8 cellular contexts compared by ENCODE assay signal in the genomic region with DNA sequence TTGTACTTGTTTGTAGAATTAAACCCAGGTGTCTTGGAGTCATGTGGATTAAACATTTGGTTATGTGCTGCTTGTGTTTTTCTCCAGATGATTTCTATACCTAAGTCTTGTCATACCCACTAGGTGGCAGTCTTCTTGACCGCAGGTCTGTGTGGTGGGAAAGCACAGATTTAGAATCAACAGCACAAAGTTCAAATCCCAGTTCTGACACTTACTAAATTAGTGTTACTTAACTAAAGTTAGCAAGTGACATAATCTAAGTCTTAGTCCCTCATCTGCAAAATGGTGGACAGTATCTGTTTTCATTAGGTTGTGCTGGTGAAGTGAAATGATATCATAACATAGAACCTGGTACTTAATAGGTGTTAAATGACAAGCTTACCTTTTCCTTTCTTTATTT.
A peak's percentile ranks its signal among the peaks of the same experiment; 100 is the strongest.
DNase-seq lines count a peak whose midpoint lies in the region; ATAC-seq and TF ChIP-seq lines count a peak whose summit lies in the region.

No MANE protein-coding gene starts in this region.

- peaks cover 2 to 6% of the 10 kb centered on the region in 2 donors for H3K4me1 Mint-ChIP-seq in effector memory CD8-positive, alpha-beta T cell (ENCODE audit: low read depth in 2 of 2)
- H3K4me1 Mint-ChIP-seq in activated T-helper 2 cell treated with anti-CD3 and anti-CD28 coated beads, Interferon-gamma antibody, Interleukin-2, Interleukin-4, amounts not matched to agents 10 μg/mL and 5 μg/mL and 100 μg/mL, durations not matched to agents 14 hours and 24 hours and 36 hours (ENCODE audit: low read depth): peaks cover 20% of the 10 kb centered on the region

- no peak overlapping the region for H2AFZ ChIP-seq in neural cell (ENCODE audit: low read depth, low read length)

- H3K27me3 ChIP-seq in HL-60 (ENCODE audit: insufficient read depth, poor library complexity, severe bottlenecking): no peaks in the 10 kb centered on the region
- no peaks in the 10 kb centered on the region for H3K27me3 ChIP-seq in Peyer's patch
- H3K27me3 ChIP-seq in neural cell (ENCODE audit: insufficient read depth, low read depth, low read length): no peaks in the 10 kb centered on the region

- H3K27ac ChIP-seq in HL-60 (replicated peaks) (no peak overlapping the region), Peyer's patch (peak overlapping the region in 1 of 4 donors; percentile 31), neural cell (ENCODE audit: low read length) (no peak overlapping the region)

- H3K36me3 ChIP-seq in Peyer's patch (no peaks in the 10 kb centered on the region), neural cell (ENCODE audit: insufficient read depth, low read length) (no peaks in the 10 kb centered on the region)

- H3K4me3 Mint-ChIP-seq in effector memory CD8-positive, alpha-beta T cell: no peak overlapping the region
- no peak overlapping the region for H3K4me3 Mint-ChIP-seq in activated T-helper 2 cell treated with anti-CD3 and anti-CD28 coated beads, Interferon-gamma antibody, Interleukin-2, Interleukin-4, amounts not matched to agents 10 μg/mL and 5 μg/mL and 100 μg/mL, durations not matched to agents 14 hours and 24 hours and 36 hours (ENCODE audit: low read depth)

- no peak overlapping the region for H3K9ac ChIP-seq in neural cell (ENCODE audit: low read length)

- H4K20me1 ChIP-seq in neural cell (ENCODE audit: insufficient read depth): no peaks in the 10 kb centered on the region

- no peak for TF ChIP-seq EP300 in neural cell (conservative IDR thresholded peaks at IDR 0.05; ENCODE audit: poor library complexity, severe bottlenecking)

- H3K9me3 ChIP-seq in Peyer's patch (no peaks in the 10 kb centered on the region), neural cell (ENCODE audit: low read length) (no peaks in the 10 kb centered on the region)

- H3F3A ChIP-seq in neural cell (ENCODE audit: insufficient read depth, low read length, poor library complexity, severe bottlenecking): no peaks in the 10 kb centered on the region

- H3K9me3 Mint-ChIP-seq in effector memory CD8-positive, alpha-beta T cell: no peaks in the 10 kb centered on the region
- H3K9me3 Mint-ChIP-seq in activated T-helper 2 cell treated with anti-CD3 and anti-CD28 coated beads, Interferon-gamma antibody, Interleukin-2, Interleukin-4, amounts not matched to agents 10 μg/mL and 5 μg/mL and 100 μg/mL, durations not matched to agents 14 hours and 24 hours and 36 hours: no peaks in the 10 kb centered on the region

- H3K27ac Mint-ChIP-seq in effector memory CD8-positive, alpha-beta T cell: no peak overlapping the region
- no peak overlapping the region for H3K27ac Mint-ChIP-seq in activated T-helper 2 cell treated with anti-CD3 and anti-CD28 coated beads, Interferon-gamma antibody, Interleukin-2, Interleukin-4, amounts not matched to agents 10 μg/mL and 5 μg/mL and 100 μg/mL, durations not matched to agents 14 hours and 24 hours and 36 hours

- no peak overlapping the region for H3K4me3 ChIP-seq in HL-60 (replicated peaks; ENCODE audit: insufficient read depth, low read length)
- no peak overlapping the region for H3K4me3 ChIP-seq in Peyer's patch
- H3K4me3 ChIP-seq in neural cell (ENCODE audit: low read length): no peak overlapping the region

- peaks cover 0 to 17% (median 0%) of the 10 kb centered on the region in 4 donors for H3K4me1 ChIP-seq in Peyer's patch

- TF ChIP-seq RAD21 in neural cell (conservative IDR thresholded peaks at IDR 0.05): peak; percentile 39

- H3K9me2 ChIP-seq in neural cell (ENCODE audit: insufficient read depth, low read length): no peaks in the 10 kb centered on the region

- no peaks in the 10 kb centered on the region for H3K36me3 Mint-ChIP-seq in effector memory CD8-positive, alpha-beta T cell (ENCODE audit: insufficient read depth)
- no peaks in the 10 kb centered on the region for H3K36me3 Mint-ChIP-seq in activated T-helper 2 cell treated with anti-CD3 and anti-CD28 coated beads, Interferon-gamma antibody, Interleukin-2, Interleukin-4, amounts not matched to agents 10 μg/mL and 5 μg/mL and 100 μg/mL, durations not matched to agents 14 hours and 24 hours and 36 hours (ENCODE audit: low read depth)

- no peak for DNase-seq in AG09319 (ENCODE audit: extremely low read depth, low read depth)
- peak; percentile 56 for DNase-seq in GM10266 (ENCODE audit: extremely low spot score)
- DNase-seq in HL-60 (ENCODE audit: low read depth in 1 of 2, low spot score in 1 of 2): peak in 1 of 2 experiments; percentile 4
- DNase-seq in Peyer's patch: no peak
- peak in 2 of 3 experiments; percentile 3 to 10 for DNase-seq in effector memory CD8-positive, alpha-beta T cell
- DNase-seq in activated T-helper 2 cell treated with anti-CD3 and anti-CD28 coated beads, Interferon-gamma antibody, Interleukin-2, Interleukin-4, amounts not matched to agents 10 μg/mL and 5 μg/mL and 100 μg/mL, durations not matched to agents 14 hours and 24 hours and 36 hours (ENCODE audit: low spot score): no peak

- peak; percentile 42 for ATAC-seq in effector memory CD8-positive, alpha-beta T cell (replicated peaks)
- no peak for ATAC-seq in HG02610 (IDR thresholded peaks at IDR 0.05; ENCODE audit: unreplicated experiment)

- TF ChIP-seq CTCF in AG09319 (IDR thresholded peaks at IDR 0.05; ENCODE audit: low read depth, low read length): peak; percentile 44
- peak; percentile 62 for TF ChIP-seq CTCF in GM10266 (IDR thresholded peaks at IDR 0.05; ENCODE audit: control insufficient read depth, insufficient read depth, low read depth, missing control alignments)
- peak; percentile 18 for TF ChIP-seq CTCF in HL-60 (IDR thresholded peaks at IDR 0.05; ENCODE audit: insufficient read depth, low read length)
- peak; percentile 10 to 65 (median 62) for TF ChIP-seq CTCF in Peyer's patch (IDR thresholded peaks at IDR 0.05)
- peak; percentile 52 for TF ChIP-seq CTCF in neural cell (IDR thresholded peaks at IDR 0.05; ENCODE audit: poor library complexity, severe bottlenecking)

- intact Hi-C loops in activated T-helper 2 cell treated with anti-CD3 and anti-CD28 coated beads, Interferon-gamma antibody, Interleukin-2, Interleukin-4, amounts not matched to agents 10 μg/mL and 5 μg/mL and 100 μg/mL, durations not matched to agents 14 hours and 24 hours and 36 hours (cut with micrococcal nuclease): loop anchor here (2.0 kb wide), 5 partner anchors 151 to 537 kb away; a partner anchor contains a TSS

- H3K27me3 Mint-ChIP-seq in effector memory CD8-positive, alpha-beta T cell: no peaks in the 10 kb centered on the region
- peaks cover 1% of the 10 kb centered on the region for H3K27me3 Mint-ChIP-seq in activated T-helper 2 cell treated with anti-CD3 and anti-CD28 coated beads, Interferon-gamma antibody, Interleukin-2, Interleukin-4, amounts not matched to agents 10 μg/mL and 5 μg/mL and 100 μg/mL, durations not matched to agents 14 hours and 24 hours and 36 hours (ENCODE audit: low read depth)

- no peaks in the 10 kb centered on the region for H3K79me2 ChIP-seq in neural cell (replicated peaks; ENCODE audit: insufficient read depth, low read length)

- TF ChIP-seq POLR2A in Peyer's patch (IDR thresholded peaks at IDR 0.05): no peak

- H3K4me2 ChIP-seq in neural cell (ENCODE audit: low read length): no peak overlapping the region

TF ChIP-seq in neural cell, 6 proteins besides CTCF, POLR2A, EP300 and RAD21:
- TF ChIP-seq SMC3 (conservative IDR thresholded peaks at IDR 0.05; ENCODE audit: poor library complexity): peak; percentile 47
- TF ChIP-seq MXI1 (conservative IDR thresholded peaks at IDR 0.05; ENCODE audit: poor library complexity, severe bottlenecking): no peak
- TF ChIP-seq POLR2AphosphoS5 (IDR thresholded peaks at IDR 0.05): no peak
- TF ChIP-seq, protein P1, sequence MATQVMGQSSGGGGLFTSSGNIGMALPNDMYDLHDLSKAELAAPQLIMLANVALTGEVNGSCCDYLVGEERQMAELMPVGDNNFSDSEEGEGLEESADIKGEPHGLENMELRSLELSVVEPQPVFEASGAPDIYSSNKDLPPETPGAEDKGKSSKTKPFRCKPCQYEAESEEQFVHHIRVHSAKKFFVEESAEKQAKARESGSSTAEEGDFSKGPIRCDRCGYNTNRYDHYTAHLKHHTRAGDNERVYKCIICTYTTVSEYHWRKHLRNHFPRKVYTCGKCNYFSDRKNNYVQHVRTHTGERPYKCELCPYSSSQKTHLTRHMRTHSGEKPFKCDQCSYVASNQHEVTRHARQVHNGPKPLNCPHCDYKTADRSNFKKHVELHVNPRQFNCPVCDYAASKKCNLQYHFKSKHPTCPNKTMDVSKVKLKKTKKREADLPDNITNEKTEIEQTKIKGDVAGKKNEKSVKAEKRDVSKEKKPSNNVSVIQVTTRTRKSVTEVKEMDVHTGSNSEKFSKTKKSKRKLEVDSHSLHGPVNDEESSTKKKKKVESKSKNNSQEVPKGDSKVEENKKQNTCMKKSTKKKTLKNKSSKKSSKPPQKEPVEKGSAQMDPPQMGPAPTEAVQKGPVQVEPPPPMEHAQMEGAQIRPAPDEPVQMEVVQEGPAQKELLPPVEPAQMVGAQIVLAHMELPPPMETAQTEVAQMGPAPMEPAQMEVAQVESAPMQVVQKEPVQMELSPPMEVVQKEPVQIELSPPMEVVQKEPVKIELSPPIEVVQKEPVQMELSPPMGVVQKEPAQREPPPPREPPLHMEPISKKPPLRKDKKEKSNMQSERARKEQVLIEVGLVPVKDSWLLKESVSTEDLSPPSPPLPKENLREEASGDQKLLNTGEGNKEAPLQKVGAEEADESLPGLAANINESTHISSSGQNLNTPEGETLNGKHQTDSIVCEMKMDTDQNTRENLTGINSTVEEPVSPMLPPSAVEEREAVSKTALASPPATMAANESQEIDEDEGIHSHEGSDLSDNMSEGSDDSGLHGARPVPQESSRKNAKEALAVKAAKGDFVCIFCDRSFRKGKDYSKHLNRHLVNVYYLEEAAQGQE (IDR thresholded peaks at IDR 0.05; ENCODE audit: borderline replicate concordance): no peak
- no peak for TF ChIP-seq TAF1 (IDR thresholded peaks at IDR 0.05; ENCODE audit: low read depth)
- no peak for TF ChIP-seq EZH2 (IDR thresholded peaks at IDR 0.05; ENCODE audit: borderline replicate concordance, insufficient read depth, low read length, poor library complexity, severe bottlenecking)
TF ChIP-seq in neural cell: peak in this region for 1.

Comparison
In these comparisons a context has a peak if more than half of its experiments do, and no peak if none do; other contexts are left out.
1. DNase-seq: peak in GM10266 (single experiment) and effector memory CD8-positive, alpha-beta T cell (2 of 3); none in AG09319 (single experiment), Peyer's patch (0 of 3) and activated T-helper 2 cell treated with anti-CD3 and anti-CD28 coated beads, Interferon-gamma antibody, Interleukin-2, Interleukin-4, amounts not matched to agents 10 μg/mL and 5 μg/mL and 100 μg/mL, durations not matched to agents 14 hours and 24 hours and 36 hours (single experiment).
2. Peak in every context shown above with its lines, with median percentiles within 50 percentile points of each other: CTCF ChIP-seq.